ENCODE assay signal across 1 cellular context in genomic region chr10:73248259-73248724, GRCh38.
TF ChIP-seq lines count a peak whose summit lies in the region.

No MANE protein-coding gene starts in this region.

TF ChIP-seq in IMR-90, 13 proteins besides CTCF, POLR2A, EP300 and RAD21 (continued from another document):
- no peak for TF ChIP-seq SMC3 (IDR thresholded peaks at IDR 0.05; ENCODE audit: low read depth, low read length)
- TF ChIP-seq RCOR1 (IDR thresholded peaks at IDR 0.05; ENCODE audit: insufficient replicate concordance, low read length), result no peak
- TF ChIP-seq FOS (IDR thresholded peaks at IDR 0.05; ENCODE audit: low read depth, low read length), result no peak
- TF ChIP-seq ELK1 (IDR thresholded peaks at IDR 0.05; ENCODE audit: borderline replicate concordance, low read depth, low read length), result no peak
- TF ChIP-seq MAZ (IDR thresholded peaks at IDR 0.05; ENCODE audit: borderline replicate concordance, low read depth, low read length), result no peak
- TF ChIP-seq NFE2L2 (IDR thresholded peaks at IDR 0.05; ENCODE audit: low read depth, low read length), result no peak
- TF ChIP-seq MAFK (IDR thresholded peaks at IDR 0.05; ENCODE audit: low read depth, low read length), result no peak
- TF ChIP-seq, protein P1, sequence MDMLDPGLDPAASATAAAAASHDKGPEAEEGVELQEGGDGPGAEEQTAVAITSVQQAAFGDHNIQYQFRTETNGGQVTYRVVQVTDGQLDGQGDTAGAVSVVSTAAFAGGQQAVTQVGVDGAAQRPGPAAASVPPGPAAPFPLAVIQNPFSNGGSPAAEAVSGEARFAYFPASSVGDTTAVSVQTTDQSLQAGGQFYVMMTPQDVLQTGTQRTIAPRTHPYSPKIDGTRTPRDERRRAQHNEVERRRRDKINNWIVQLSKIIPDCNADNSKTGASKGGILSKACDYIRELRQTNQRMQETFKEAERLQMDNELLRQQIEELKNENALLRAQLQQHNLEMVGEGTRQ (IDR thresholded peaks at IDR 0.05; ENCODE audit: low read depth, low read length), result no peak
TF ChIP-seq in IMR-90: peak in this region for 0.
